In genomic region chr11:109648804-109649203, GRCh38 we compare ENCODE assay signal across 3 cellular contexts.
"Had no signal": no experiment of that assay in that cellular context is flagged by ENCODE, and none has a peak within 500 bp of the region (broad histone marks: within the 10 kb centered on the region; RNA-seq: fewer than 3 reads in every experiment).

No MANE protein-coding gene starts in this region.

- DNase-seq: GDM1, GF-D8 had no signal

- ATAC-seq: GM12878 had no signal

- H3K4me3 ChIP-seq: GM12878 had no signal
